Comparison of ENCODE assay signal across 8 cellular contexts in genomic region chr1:226687476-226687875, GRCh38. TPM values are rescaled to one million over a fixed set of nuclear protein-coding genes. Genes with fewer than 3 reads are reported as not detected.
DNase-seq lines count a peak whose midpoint lies in the region; ATAC-seq and TF ChIP-seq lines count a peak whose summit lies in the region.

No MANE protein-coding gene starts in this region.

- H3K36me3 ChIP-seq in liver (ENCODE audit: control insufficient read depth in 4 of 4, insufficient read depth in 3 of 4, low read depth in 1 of 4, low read length in 3 of 4) (no peaks in the 10 kb centered on the region), upper lobe of left lung (no peaks in the 10 kb centered on the region)

- TF ChIP-seq POLR2A in upper lobe of left lung (IDR thresholded peaks at IDR 0.05): no peak

- H3K4me1 ChIP-seq in liver (ENCODE audit: control insufficient read depth in 4 of 4, insufficient read depth in 4 of 4, low read length in 3 of 4) (no peaks in the 10 kb centered on the region), upper lobe of left lung (peaks cover 46 to 58% (median 51%) of the 10 kb centered on the region in 4 donors)

- H3K9ac ChIP-seq in liver (ENCODE audit: low read depth in 1 of 2, low read length in 2 of 2): no peak overlapping the region

- 90% methylated on average over 3 of the region's 3 CpGs for WGBS in liver
- 80 to 83% methylated on average over 2 to 3 of the region's 3 CpGs for WGBS in upper lobe of left lung, 2 donors

- H3K4me3 ChIP-seq in liver (ENCODE audit: low read depth in 1 of 3, low read length in 3 of 3) (no peak overlapping the region), upper lobe of left lung (no peak overlapping the region)

- TF ChIP-seq CTCF in liver (IDR thresholded peaks at IDR 0.05; ENCODE audit: low read depth, low read length, missing input control): no peak
- peak in 4 of 6 experiments; percentile 12 to 43 (median 28) for TF ChIP-seq CTCF in upper lobe of left lung (IDR thresholded peaks at IDR 0.05)

- H3K27ac ChIP-seq in liver (ENCODE audit: low read depth in 1 of 2, low read length in 2 of 2) (no peak overlapping the region), upper lobe of left lung (peak overlapping the region in 3 of 4 donors; percentile 1 to 56 (median 54))

- no peak for TF ChIP-seq EP300 in upper lobe of left lung (IDR thresholded peaks at IDR 0.05)

- H3K9me3 ChIP-seq in liver (ENCODE audit: control insufficient read depth in 4 of 4, low read length in 3 of 4) (no peaks in the 10 kb centered on the region), upper lobe of left lung (no peaks in the 10 kb centered on the region)

- peak; percentile 47 for DNase-seq in activated gamma-delta T cell treated with Interleukin-2 at 50 U/mL for 16 hours
- no peak for DNase-seq in activated gamma-delta T cell (lab: John Stamatoyannopoulos, UW)
- DNase-seq in activated effector memory CD4-positive, alpha-beta T cell treated with anti-CD3 and anti-CD28 coated beads, Interleukin-2, amount 50 U/mL, for 16 hours: peak; percentile 80
- DNase-seq in upper lobe of left lung: no peak
- DNase-seq in NCI-H2196 (lab: John Stamatoyannopoulos, UW; ENCODE audit: unreplicated experiment): no peak
- DNase-seq in NCI-H2196 treated with DMSO at 0.1 percent for 48 hours (lab: John Stamatoyannopoulos, UW; ENCODE audit: unreplicated experiment): no peak

- ATAC-seq in upper lobe of left lung (ENCODE audit: low FRiP score in 2 of 2) (peak in 1 of 2 donors; percentile 32), GM18870 (IDR thresholded peaks at IDR 0.05; ENCODE audit: unreplicated experiment) (no peak)

- TF ChIP-seq RAD21 in liver (IDR thresholded peaks at IDR 0.05): peak; percentile 8 to 15

- H3K27me3 ChIP-seq in liver (ENCODE audit: control insufficient read depth in 4 of 4, insufficient read depth in 4 of 4, low read length in 3 of 4): no peaks in the 10 kb centered on the region
- H3K27me3 ChIP-seq in upper lobe of left lung: no peaks in the 10 kb centered on the region

TF ChIP-seq in liver, 16 proteins besides CTCF, POLR2A, EP300 and RAD21:
- TF ChIP-seq MAX (IDR thresholded peaks at IDR 0.05) (no peak), REST (IDR thresholded peaks at IDR 0.05) (no peak), YY1 (IDR thresholded peaks at IDR 0.05) (no peak), GABPA (IDR thresholded peaks at IDR 0.05 in 1 of 2, conservative IDR thresholded peaks at IDR 0.05 in 1 of 2) (no peak), FOXA1 (IDR thresholded peaks at IDR 0.05) (no peak), NR2F2 (IDR thresholded peaks at IDR 0.05) (no peak), RXRA (IDR thresholded peaks at IDR 0.05) (no peak), ZBTB33 (IDR thresholded peaks at IDR 0.05) (no peak)

RNA-seq across cellular contexts. Expression of gene ITPKB, which starts 51.6 kb away (rescaled TPM):
- total RNA-seq in liver (1 to 10 TPM; 5.6 to 5.8 TPM), upper lobe of left lung (10 to 100 TPM; 19.8 to 62.9 (median 45.8) TPM)
- polyA plus RNA-seq in liver: 1 to 10 TPM in 1 of 2 donors, under 1 TPM in 1; 0.61 to 1.8 TPM

Comparison
In these comparisons a context has a peak if more than half of its experiments do, and no peak if none do; other contexts are left out.
1. DNase-seq: peak in activated gamma-delta T cell treated with Interleukin-2 at 50 U/mL for 16 hours (single experiment) and activated effector memory CD4-positive, alpha-beta T cell treated with anti-CD3 and anti-CD28 coated beads, Interleukin-2, amount 50 U/mL, for 16 hours (single experiment); none in activated gamma-delta T cell (single experiment), upper lobe of left lung (0 of 2), NCI-H2196 (single experiment) and NCI-H2196 treated with DMSO at 0.1 percent for 48 hours (single experiment).
2. H3K27ac ChIP-seq: peak in upper lobe of left lung (3 of 4); none in liver (0 of 2).